In the genomic region with DNA sequence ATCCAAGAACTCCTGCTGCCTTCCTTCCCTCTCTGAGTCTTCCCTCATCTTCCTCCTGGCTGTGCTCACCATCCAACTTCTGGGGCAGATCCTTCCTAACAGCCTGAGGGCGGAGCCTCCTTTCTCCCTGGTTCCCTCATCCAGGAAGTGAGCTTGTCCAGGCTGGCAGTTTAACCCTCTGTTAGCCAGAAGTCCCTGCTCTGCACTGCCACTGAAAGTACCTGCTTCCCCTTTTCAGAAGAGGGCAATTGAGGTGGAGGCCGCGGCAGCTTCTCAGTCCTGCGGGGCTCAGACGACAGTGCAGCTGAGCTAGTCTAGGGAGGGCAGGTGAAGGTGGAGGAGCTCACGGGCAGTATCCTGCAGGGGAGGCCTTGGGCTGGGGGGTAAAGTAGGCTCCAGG, we compare ENCODE assay signal across 8 cellular contexts.
DNase-seq lines count a peak whose midpoint lies in the region; ATAC-seq and TF ChIP-seq lines count a peak whose summit lies in the region.

No MANE protein-coding gene starts in this region.

- H3K27ac Mint-ChIP-seq in naive B cell, result peak overlapping the region in 1 of 6 donors; percentile 35

- intact Hi-C loops in left ventricle myocardium inferior (cut with micrococcal nuclease), result no loop called here

- H3K36me3 ChIP-seq in left ventricle myocardium inferior, result no peaks in the 10 kb centered on the region
- no peaks in the 10 kb centered on the region for H3K36me3 ChIP-seq in SJCRH30

- CTCF ChIA-PET in RWPE1 (lab: Yijun Ruan, JAX), result no interaction called here

- no peaks in the 10 kb centered on the region for H3K36me3 Mint-ChIP-seq in naive B cell

- H3K9me3 ChIP-seq in left ventricle myocardium inferior (replicated peaks), result no peaks in the 10 kb centered on the region
- H3K9me3 ChIP-seq in SJCRH30 (replicated peaks), result no peaks in the 10 kb centered on the region

- no peak overlapping the region for H3K4me3 Mint-ChIP-seq in naive B cell

- peaks cover 12 to 28% (median 26%) of the 10 kb centered on the region in 3 donors for H3K27me3 Mint-ChIP-seq in naive B cell

- H3K4me1 ChIP-seq in left ventricle myocardium inferior (no peaks in the 10 kb centered on the region), SJCRH30 (no peaks in the 10 kb centered on the region)

- no peak overlapping the region for H3K4me3 ChIP-seq in coronary artery
- H3K4me3 ChIP-seq in left ventricle myocardium inferior, result no peak overlapping the region
- no peak overlapping the region for H3K4me3 ChIP-seq in SJCRH30

- H3K9me3 Mint-ChIP-seq in naive B cell, result no peaks in the 10 kb centered on the region

- DNase-seq in SHP77 (lab: John Stamatoyannopoulos, UW), result peak; percentile 14 to 32
- no peak for DNase-seq in SHP77 treated with DMSO at 0.1 percent for 48 hours (lab: John Stamatoyannopoulos, UW)
- DNase-seq in RWPE1 (ENCODE audit: low spot score), result peak; percentile 41
- DNase-seq in naive B cell, result no peak
- DNase-seq in coronary artery (ENCODE audit: low spot score), result no peak
- no peak for DNase-seq in left ventricle myocardium inferior
- DNase-seq in SJCRH30, result no peak

- H3K27ac ChIP-seq in RWPE1, result no peak overlapping the region
- H3K27ac ChIP-seq in coronary artery, result no peak overlapping the region
- H3K27ac ChIP-seq in left ventricle myocardium inferior (replicated peaks), result no peak overlapping the region
- H3K27ac ChIP-seq in SJCRH30, result no peak overlapping the region

- TF ChIP-seq CTCF in RWPE1 (conservative IDR thresholded peaks at IDR 0.05; ENCODE audit: low read depth) (no peak), coronary artery (IDR thresholded peaks at IDR 0.05) (no peak), left ventricle myocardium inferior (IDR thresholded peaks at IDR 0.05; ENCODE audit: borderline replicate concordance) (no peak)

- ATAC-seq in HG03095 (IDR thresholded peaks at IDR 0.05; ENCODE audit: unreplicated experiment), result peak; percentile 77
- peak; percentile 74 to 77 for ATAC-seq in naive B cell (ENCODE audit: low read depth in 2 of 2)

- H3K27me3 ChIP-seq in left ventricle myocardium inferior (ENCODE audit: low read depth) (peaks cover 32% of the 10 kb centered on the region), SJCRH30 (0 out of 2 replicates have a peak, but pooled peaks cover 2% of the 10 kb centered on the region)

- peaks cover 13 to 22% (median 20%) of the 10 kb centered on the region in 3 donors for H3K4me1 Mint-ChIP-seq in naive B cell

- POLR2A ChIA-PET in RWPE1 (lab: Yijun Ruan, JAX; ENCODE audit: low non-redundant PET), result no interaction called here

Comparison
In these comparisons a context has a peak if more than half of its experiments do, and no peak if none do; other contexts are left out.
1. DNase-seq: peak in SHP77 (2 of 2) and RWPE1 (single experiment); none in SHP77 treated with DMSO at 0.1 percent for 48 hours (single experiment), naive B cell (single experiment), coronary artery (single experiment), left ventricle myocardium inferior (single experiment) and SJCRH30 (0 of 2).